Comparison of ENCODE assay signal across 16 cellular contexts in genomic region chr5:56612759-56613158, GRCh38.
A peak's percentile ranks its signal among the peaks of the same experiment; 100 is the strongest.
DNase-seq lines count a peak whose midpoint lies in the region; ATAC-seq lines count a peak whose summit lies in the region.
"Had no signal": no experiment of that assay in that cellular context is flagged by ENCODE, and none has a peak within 500 bp of the region (broad histone marks: within the 10 kb centered on the region; RNA-seq: fewer than 3 reads in every experiment).

No MANE protein-coding gene starts in this region.

- peak in 2 of 3 donors; percentile 46 to 91 for DNase-seq in CD4-positive, CD25-positive, alpha-beta regulatory T cell
- no peak for DNase-seq in activated CD4-positive, alpha-beta memory T cell treated with anti-CD3 and anti-CD28 coated beads for 36 hours
- DNase-seq in naive B cell (peak; percentile 13), caudate nucleus (lab: John Stamatoyannopoulos, UW) (no peak), GM03348 (ENCODE audit: low spot score) (no peak)
- DNase-seq: activated naive CD4-positive, alpha-beta T cell treated with Interleukin-2 at 50 U/mL for 16 hours; endodermal cell; mesendoderm; NCI-H1048; NCI-H1930; NCI-H446 treated with DMSO at 0.1 percent for 48 hours; Peyer's patch had no signal

- peak overlapping the region; percentile 52 to 83 (median 69) for H3K4me3 Mint-ChIP-seq in CD4-positive, CD25-positive, alpha-beta regulatory T cell
- no peak overlapping the region for H3K4me3 Mint-ChIP-seq in activated CD4-positive, alpha-beta memory T cell treated with anti-CD3 and anti-CD28 coated beads for 36 hours
- H3K4me3 Mint-ChIP-seq in naive B cell: peak overlapping the region in 7 of 8 donors; percentile 40 to 81 (median 54)
- H3K4me3 Mint-ChIP-seq: endodermal cell had no signal

- no peaks in the 10 kb centered on the region for H3K27me3 Mint-ChIP-seq in CD4-positive, CD25-positive, alpha-beta regulatory T cell
- H3K27me3 Mint-ChIP-seq in activated CD4-positive, alpha-beta memory T cell treated with anti-CD3 and anti-CD28 coated beads for 36 hours: no peaks in the 10 kb centered on the region
- no peaks in the 10 kb centered on the region for H3K27me3 Mint-ChIP-seq in naive B cell

- intact Hi-C loops in activated CD4-positive, alpha-beta memory T cell treated with anti-CD3 and anti-CD28 coated beads for 36 hours (cut with micrococcal nuclease): loop anchor here (5.0 to 10.0 kb wide), 3 partner anchors 35 to 205 kb away; partner anchors contain the start of gene MAP3K1

- peaks cover 37% of the 10 kb centered on the region for H3K4me1 ChIP-seq in BLaER1
- peaks cover 70% of the 10 kb centered on the region for H3K4me1 ChIP-seq in CD4-positive, CD25-positive, alpha-beta regulatory T cell (ENCODE audit: control insufficient read depth, insufficient read depth, low read length, poor library complexity, severe bottlenecking)

- peaks cover 4 to 22% (median 9%) of the 10 kb centered on the region in 7 donors for H3K9me3 Mint-ChIP-seq in CD4-positive, CD25-positive, alpha-beta regulatory T cell
- peaks cover 20% of the 10 kb centered on the region for H3K9me3 Mint-ChIP-seq in activated CD4-positive, alpha-beta memory T cell treated with anti-CD3 and anti-CD28 coated beads for 36 hours
- H3K9me3 Mint-ChIP-seq in naive B cell: peaks cover 6 to 32% (median 15%) of the 10 kb centered on the region in 7 donors

- no peak overlapping the region for H3K9ac ChIP-seq in BLaER1

- H4K20me1 ChIP-seq in BLaER1: no peaks in the 10 kb centered on the region

- no peak overlapping the region for H3K4me3 ChIP-seq in BLaER1
- peak overlapping the region; percentile 65 for H3K4me3 ChIP-seq in CD4-positive, CD25-positive, alpha-beta regulatory T cell (ENCODE audit: low read depth, low read length)
- H3K4me3 ChIP-seq: HAP-1, Peyer's patch, tibial nerve had no signal

- H3K9me3 ChIP-seq in BLaER1: peaks cover 32% of the 10 kb centered on the region
- peaks cover 5 to 6% of the 10 kb centered on the region in 2 experiments for H3K9me3 ChIP-seq in CD4-positive, CD25-positive, alpha-beta regulatory T cell (ENCODE audit: control insufficient read depth in 2 of 2, low read length in 2 of 2)
- H3K9me3 ChIP-seq: Peyer's patch had no signal

- H3K27me3 ChIP-seq in BLaER1: no peaks in the 10 kb centered on the region
- no peaks in the 10 kb centered on the region for H3K27me3 ChIP-seq in CD4-positive, CD25-positive, alpha-beta regulatory T cell (ENCODE audit: control insufficient read depth, insufficient read depth, low read length)
- H3K27me3 ChIP-seq: Peyer's patch, tibial nerve had no signal

- CTCF ChIA-PET in activated CD4-positive, alpha-beta memory T cell treated with anti-CD3 and anti-CD28 coated beads for 36 hours (lab: Charles Lee): interaction anchor here (1.4 kb wide), 1 partner anchor 226 kb away, joined by 3 read pairs; no protein-coding TSS in a partner anchor

- H3K4me2 ChIP-seq in BLaER1: peak overlapping the region; percentile 50

- no peak overlapping the region for H3K27ac ChIP-seq in BLaER1
- peak overlapping the region; percentile 64 for H3K27ac ChIP-seq in CD4-positive, CD25-positive, alpha-beta regulatory T cell (ENCODE audit: insufficient read depth, low read length, poor library complexity, severe bottlenecking)
- no peak overlapping the region for H3K27ac ChIP-seq in caudate nucleus (ENCODE audit: low read depth, low read length)
- H3K27ac ChIP-seq: Peyer's patch, tibial nerve had no signal

- peak overlapping the region; percentile 68 to 97 (median 88) for H3K27ac Mint-ChIP-seq in CD4-positive, CD25-positive, alpha-beta regulatory T cell
- peak overlapping the region; percentile 55 for H3K27ac Mint-ChIP-seq in activated CD4-positive, alpha-beta memory T cell treated with anti-CD3 and anti-CD28 coated beads for 36 hours
- H3K27ac Mint-ChIP-seq in naive B cell: peak overlapping the region; percentile 48 to 94 (median 74)
- H3K27ac Mint-ChIP-seq: endodermal cell had no signal

- peaks cover 3% of the 10 kb centered on the region for H3K36me3 Mint-ChIP-seq in CD4-positive, CD25-positive, alpha-beta regulatory T cell
- H3K36me3 Mint-ChIP-seq in activated CD4-positive, alpha-beta memory T cell treated with anti-CD3 and anti-CD28 coated beads for 36 hours: peaks cover 18% of the 10 kb centered on the region
- peaks cover 9 to 18% of the 10 kb centered on the region in 2 donors for H3K36me3 Mint-ChIP-seq in naive B cell

- H3K36me3 ChIP-seq in BLaER1: peaks cover 4% of the 10 kb centered on the region
- no peaks in the 10 kb centered on the region for H3K36me3 ChIP-seq in CD4-positive, CD25-positive, alpha-beta regulatory T cell (ENCODE audit: control insufficient read depth, insufficient read depth, low read length)
- H3K36me3 ChIP-seq: HAP-1, Peyer's patch, tibial nerve had no signal

- H3K4me1 Mint-ChIP-seq in CD4-positive, CD25-positive, alpha-beta regulatory T cell: peaks cover 53 to 89% (median 73%) of the 10 kb centered on the region in 4 donors
- H3K4me1 Mint-ChIP-seq in activated CD4-positive, alpha-beta memory T cell treated with anti-CD3 and anti-CD28 coated beads for 36 hours (ENCODE audit: low read depth): peaks cover 78% of the 10 kb centered on the region
- H3K4me1 Mint-ChIP-seq in naive B cell: peaks cover 52 to 71% (median 68%) of the 10 kb centered on the region in 3 donors

- POLR2A ChIA-PET in activated CD4-positive, alpha-beta memory T cell treated with anti-CD3 and anti-CD28 coated beads for 36 hours (lab: Charles Lee): no interaction called here

- peak; percentile 81 to 85 for ATAC-seq in CD4-positive, CD25-positive, alpha-beta regulatory T cell (ENCODE audit: low read depth in 2 of 2)
- peak; percentile 65 to 74 for ATAC-seq in naive B cell (ENCODE audit: low read depth in 2 of 2)
- no peak for ATAC-seq in HG03025 (IDR thresholded peaks at IDR 0.05; ENCODE audit: low FRiP score, unreplicated experiment)

Comparison
In these comparisons a context has a peak if more than half of its experiments do, and no peak if none do; other contexts are left out.
1. DNase-seq: peak in CD4-positive, CD25-positive, alpha-beta regulatory T cell (2 of 3) and naive B cell (single experiment); none in activated CD4-positive, alpha-beta memory T cell treated with anti-CD3 and anti-CD28 coated beads for 36 hours (single experiment), caudate nucleus (0 of 61) and GM03348 (single experiment).
2. Peak in every context shown above with its lines, with median percentiles within 50 percentile points of each other: H3K27ac Mint-ChIP-seq.